32 cellular contexts compared by ENCODE assay signal in the genomic region with DNA sequence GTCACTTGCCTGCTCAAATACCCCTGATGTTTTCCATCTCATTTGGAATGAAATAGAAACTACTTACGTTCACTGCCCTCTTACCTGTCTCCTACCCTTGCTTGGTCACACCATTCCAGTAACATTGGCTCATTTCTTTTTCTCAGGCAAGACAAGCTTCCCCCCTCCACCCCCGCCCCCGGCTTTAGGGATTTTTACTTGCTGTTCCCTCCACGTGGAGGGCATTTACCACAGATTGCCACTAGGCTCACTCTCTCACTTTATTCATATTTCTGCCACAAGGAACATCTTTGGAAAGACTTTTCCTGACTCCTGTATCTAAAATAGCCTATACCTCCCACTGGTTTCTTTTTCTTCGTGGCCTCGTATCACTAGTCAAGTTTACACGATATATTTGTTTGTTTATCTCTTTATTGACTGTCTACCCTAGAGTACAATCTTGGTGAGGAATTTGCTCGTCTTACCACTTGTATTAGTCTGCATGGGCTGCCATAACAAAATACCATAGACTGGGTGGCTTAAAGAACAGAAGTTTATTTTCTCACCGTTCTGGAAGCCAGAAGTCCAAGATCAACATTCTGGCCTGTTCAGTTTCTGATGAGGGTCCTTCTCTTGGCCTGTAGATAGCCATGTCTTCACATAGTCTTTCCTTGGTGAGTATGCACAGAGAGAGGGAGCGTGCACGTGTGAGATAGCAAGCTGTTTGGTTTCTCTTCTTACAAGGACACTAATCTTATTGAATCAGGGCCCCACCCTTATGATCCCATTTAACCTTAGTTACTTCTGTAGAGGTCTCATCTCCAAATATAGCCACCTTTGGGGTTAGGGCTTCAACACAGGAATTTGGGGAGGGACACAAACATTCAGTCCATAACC.
"Had no signal": no experiment of that assay in that cellular context is flagged by ENCODE, and none has a peak within 500 bp of the region (broad histone marks: within the 10 kb centered on the region; RNA-seq: fewer than 3 reads in every experiment).

No MANE protein-coding gene starts in this region.

- H3K36me3 ChIP-seq: adrenal gland, prostate gland, thyroid gland had no signal

- H3K4me3 ChIP-seq: adrenal gland, body of pancreas, gastrocnemius medialis, hepatocyte, pancreas, prostate gland, sigmoid colon, stomach, thyroid gland, upper lobe of left lung, vagina had no signal

- H3K9me3 ChIP-seq: adrenal gland, body of pancreas, gastrocnemius medialis, pancreas, prostate gland, sigmoid colon, stomach, thyroid gland, upper lobe of left lung, vagina had no signal

- H3K79me2 ChIP-seq: hepatocyte had no signal

- H3K27me3 ChIP-seq: adrenal gland, body of pancreas, gastrocnemius medialis, hepatocyte, pancreas, sigmoid colon, stomach, thyroid gland, upper lobe of left lung, vagina had no signal

- H3K4me2 ChIP-seq: hepatocyte had no signal

- FAIRE-seq: kidney, pancreas, small intestine had no signal

- DNase-seq: activated CD4-positive, alpha-beta T cell treated with anti-CD3 and anti-CD28 coated beads for 4 hours; activated CD4-positive, alpha-beta T cell treated with anti-CD3 and anti-CD28 coated beads, Interleukin-2, amount 50 U/mL, for 4 hours; activated naive CD4-positive, alpha-beta T cell; activated naive CD8-positive, alpha-beta T cell treated with anti-CD3 and anti-CD28 coated beads for 36 hours; activated T-cell treated with anti-CD3 and anti-CD28 coated beads for 4 hours; activated T-cell treated with anti-CD3 and anti-CD28 coated beads, Interleukin-2, amount 50 U/mL, for 72 hours; adrenal gland; aorta; body of pancreas; cortex of kidney; gastrocnemius medialis; immature natural killer cell; kidney; left colon; mammary epithelial cell; naive thymus-derived CD4-positive, alpha-beta T cell; nucleus accumbens; pancreas; retina; sigmoid colon; small intestine; stimulated activated CD4-positive, alpha-beta T cell treated with anti-CD3 and anti-CD28 coated beads, Interleukin-1b, Interleukin-23, amount 100 ng/mL, for 48 hours; stimulated activated CD4-positive, alpha-beta T cell treated with anti-CD3 and anti-CD28 coated beads, Interleukin-4, amount 100 ng/mL, for 4 hours; stimulated activated CD8-positive, alpha-beta memory T cell treated with anti-CD3 and anti-CD28 coated beads, Interleukin-4, amount 100 ng/mL, for 48 hours; stomach; thyroid gland; upper lobe of left lung had no signal

- ATAC-seq: activated T-cell treated with anti-CD3 and anti-CD28 coated beads, Interleukin-2, amount 50 U/mL, for 72 hours; body of pancreas; gastrocnemius medialis; left colon; naive thymus-derived CD4-positive, alpha-beta T cell; pancreas; stimulated activated memory B cell treated with anti-CD40 and anti-IgM and Interleukin-4, amounts not matched to agents 10 μg/mL and 1 μg/mL and 100 μg/mL, for 72 hours had no signal

- H2AFZ ChIP-seq: hepatocyte had no signal

- H3K4me1 ChIP-seq: adrenal gland, body of pancreas, pancreas, prostate gland, sigmoid colon, stomach, thyroid gland, upper lobe of left lung, vagina had no signal

- H3K27ac ChIP-seq: adrenal gland, body of pancreas, epithelial cell of prostate, gastrocnemius medialis, hepatocyte, pancreas, prostate gland, sigmoid colon, stomach, thyroid gland, upper lobe of left lung, vagina had no signal
